ENCODE assay signal across 34 cellular contexts in genomic region chr6:32294566-32294965, GRCh38.
"Had no signal": no experiment of that assay in that cellular context is flagged by ENCODE, and none has a peak within 500 bp of the region (broad histone marks: within the 10 kb centered on the region; RNA-seq: fewer than 3 reads in every experiment).

No MANE protein-coding gene starts in this region.

- H3K4me1 ChIP-seq: adrenal gland, ascending aorta, body of pancreas, breast epithelium had no signal

- H3K4me3 ChIP-seq: adrenal gland, ascending aorta, body of pancreas, breast epithelium, cardiac muscle cell had no signal

- ATAC-seq: activated naive CD4-positive, alpha-beta T cell treated with anti-CD3 and anti-CD28 coated beads, Interleukin-2, amount 50 U/mL, for 72 hours; activated naive CD8-positive, alpha-beta T cell treated with anti-CD3 and anti-CD28 coated beads, Interleukin-2, amount 50 U/mL, for 24 hours; activated T-cell treated with anti-CD3 and anti-CD28 coated beads, Interleukin-2, amount 50 U/mL, for 4 hours; activated T-cell treated with anti-CD3 and anti-CD28 coated beads, Interleukin-2, amount 50 U/mL, for 72 hours; activated T-helper 17 cell treated with anti-CD3 and anti-CD28 coated beads, Interleukin-2, amount 50 U/mL, for 72 hours; body of pancreas had no signal

- FAIRE-seq: astrocyte, bronchial epithelial cell had no signal

- H3K36me3 ChIP-seq: adrenal gland, ascending aorta, brain microvascular endothelial cell, breast epithelium, cardiac muscle cell had no signal

- H3K27ac ChIP-seq: adrenal gland, ascending aorta, body of pancreas, brain microvascular endothelial cell, breast epithelium, cardiac muscle cell had no signal

- H3K27me3 ChIP-seq: adrenal gland, ascending aorta, body of pancreas, brain microvascular endothelial cell, breast epithelium had no signal

- DNase-seq: activated effector memory CD4-positive, alpha-beta T cell treated with anti-CD3 and anti-CD28 coated beads, Interleukin-2, amount 50 U/mL, for 16 hours; activated effector memory CD4-positive, alpha-beta T cell treated with Interleukin-2 at 50 U/mL for 16 hours; activated gamma-delta T cell; activated gamma-delta T cell treated with Interleukin-2 at 50 U/mL for 16 hours; activated naive CD4-positive, alpha-beta T cell; activated naive CD4-positive, alpha-beta T cell treated with anti-CD3 and anti-CD28 coated beads for 36 hours; activated naive CD4-positive, alpha-beta T cell treated with anti-CD3 and anti-CD28 coated beads, Interleukin-2, amount 10 ng/mL, durations not matched to agents 7 days and 5 days; activated naive CD4-positive, alpha-beta T cell treated with anti-CD3 and anti-CD28 coated beads, Interleukin-2, amount 50 U/mL, for 16 hours; activated naive CD4-positive, alpha-beta T cell treated with Interleukin-2 at 50 U/mL for 16 hours; activated naive CD8-positive, alpha-beta T cell treated with anti-CD3 and anti-CD28 coated beads for 36 hours; activated naive CD8-positive, alpha-beta T cell treated with anti-CD3 and anti-CD28 coated beads, Interleukin-2, amount 10 ng/mL, durations not matched to agents 7 days and 5 days; activated naive CD8-positive, alpha-beta T cell treated with anti-CD3 and anti-CD28 coated beads, Interleukin-2, amount 50 U/mL, for 24 hours; activated T-cell treated with anti-CD3 and anti-CD28 coated beads, Interleukin-2, amount 50 U/mL, for 1 hour; activated T-cell treated with anti-CD3 and anti-CD28 coated beads, Interleukin-2, amount 50 U/mL, for 24 hours; activated T-cell treated with anti-CD3 and anti-CD28 coated beads, Interleukin-2, amount 50 U/mL, for 4 hours; activated T-cell treated with anti-CD3 and anti-CD28 coated beads, Interleukin-2, amount 50 U/mL, for 48 hours; activated T-cell treated with anti-CD3 and anti-CD28 coated beads, Interleukin-2, amount 50 U/mL, for 72 hours; adrenal gland; amniotic stem cell; amygdala; anterior cingulate cortex; aorta; body of pancreas; brain microvascular endothelial cell; caudate nucleus; central memory CD4-positive, alpha-beta T cell; cerebellar nuclear complex had no signal

- H3K9me3 ChIP-seq: ascending aorta, body of pancreas, breast epithelium had no signal
